Comparison of ENCODE assay signal across 11 cellular contexts in the genomic region with DNA sequence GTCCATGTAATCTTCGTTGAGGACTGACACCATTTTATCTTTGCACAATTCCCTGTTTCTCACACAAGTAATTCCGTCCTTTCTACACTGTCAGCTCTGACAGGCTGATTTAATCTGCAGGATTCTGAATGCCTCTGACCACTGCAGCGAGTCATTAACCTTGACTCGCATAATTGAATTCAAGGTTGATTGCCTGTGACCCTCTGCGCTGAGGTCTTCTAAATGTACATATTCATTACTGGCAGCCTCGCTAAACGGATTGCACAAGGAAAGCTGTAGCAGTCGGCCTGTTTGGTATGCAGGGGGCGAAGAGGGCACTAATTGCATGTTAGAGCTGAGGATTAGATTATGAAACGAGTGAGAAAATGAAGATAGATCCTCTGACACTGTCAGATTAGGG.
A peak's percentile ranks its signal among the peaks of the same experiment; 100 is the strongest.
DNase-seq lines count a peak whose midpoint lies in the region; ATAC-seq and TF ChIP-seq lines count a peak whose summit lies in the region.
"Had no signal": no experiment of that assay in that cellular context is flagged by ENCODE, and none has a peak within 500 bp of the region (broad histone marks: within the 10 kb centered on the region; RNA-seq: fewer than 3 reads in every experiment).

No MANE protein-coding gene starts in this region.

- CTCF ChIA-PET in HEK293 (lab: Yijun Ruan, JAX): no interaction called here

- POLR2A ChIA-PET in HEK293 (lab: Yijun Ruan, JAX): no interaction called here

- no peak overlapping the region for H3K27ac ChIP-seq in HEK293 (ENCODE audit: extremely low read depth, low read depth, low read length)
- H3K27ac ChIP-seq: BLaER1 had no signal

- ATAC-seq in HG03159 (IDR thresholded peaks at IDR 0.05; ENCODE audit: unreplicated experiment): no peak

- no peaks in the 10 kb centered on the region for H3K4me1 ChIP-seq in HEK293 (ENCODE audit: control insufficient read depth, insufficient read depth, low read length)
- H3K4me1 ChIP-seq: BLaER1 had no signal

- DNase-seq in NCI-H82 (lab: John Stamatoyannopoulos, UW) (peak; percentile 98), fibroblast of peridontal ligament (ENCODE audit: extremely low read depth) (peak; percentile 49), renal cortical epithelial cell (ENCODE audit: low read depth) (peak; percentile 36), iPS-NIHi11 (ENCODE audit: low spot score) (no peak), NOMO-1 treated with dmso at 0.1 percent for 144 hours (lab: John Stamatoyannopoulos, UW; ENCODE audit: unreplicated experiment) (no peak)
- DNase-seq: NCI-H1436 treated with DMSO at 0.1 percent for 48 hours, NCI-H2227 treated with DMSO at 0.1 percent for 48 hours, NCI-H526 had no signal

- H3K4me3 ChIP-seq in HEK293 (ENCODE audit: low read depth, low read length): no peak overlapping the region
- H3K4me3 ChIP-seq: BLaER1 had no signal

- no peaks in the 10 kb centered on the region for H3K9me3 ChIP-seq in HEK293 (ENCODE audit: control insufficient read depth, insufficient read depth, low read depth, low read length)
- H3K9me3 ChIP-seq: BLaER1 had no signal

- no peaks in the 10 kb centered on the region for H3K36me3 ChIP-seq in HEK293 (ENCODE audit: control insufficient read depth in 2 of 2, insufficient read depth in 1 of 2, low read length in 2 of 2)
- H3K36me3 ChIP-seq: BLaER1 had no signal

- TF ChIP-seq CTCF in HEK293 (tag by site-specific recombination; IDR thresholded peaks at IDR 0.05): no peak

TF ChIP-seq in HEK293, 187 proteins besides CTCF, POLR2A, EP300 and RAD21:
- TF ChIP-seq TRIM28 (IDR thresholded peaks at IDR 0.05; ENCODE audit: borderline replicate concordance, low read length): peak; percentile 40; the same call in 1 of the 2 replicates
- TF ChIP-seq OVOL3 (tag by site-specific recombination; IDR thresholded peaks at IDR 0.05): no peak

Comparison
In these comparisons a context has a peak if more than half of its experiments do, and no peak if none do; other contexts are left out.
1. DNase-seq: peak in NCI-H82 (single experiment), fibroblast of peridontal ligament (single experiment) and renal cortical epithelial cell (single experiment); none in iPS-NIHi11 (single experiment) and NOMO-1 treated with dmso at 0.1 percent for 144 hours (single experiment).